Comparison of ENCODE assay signal across 8 cellular contexts in the genomic region with DNA sequence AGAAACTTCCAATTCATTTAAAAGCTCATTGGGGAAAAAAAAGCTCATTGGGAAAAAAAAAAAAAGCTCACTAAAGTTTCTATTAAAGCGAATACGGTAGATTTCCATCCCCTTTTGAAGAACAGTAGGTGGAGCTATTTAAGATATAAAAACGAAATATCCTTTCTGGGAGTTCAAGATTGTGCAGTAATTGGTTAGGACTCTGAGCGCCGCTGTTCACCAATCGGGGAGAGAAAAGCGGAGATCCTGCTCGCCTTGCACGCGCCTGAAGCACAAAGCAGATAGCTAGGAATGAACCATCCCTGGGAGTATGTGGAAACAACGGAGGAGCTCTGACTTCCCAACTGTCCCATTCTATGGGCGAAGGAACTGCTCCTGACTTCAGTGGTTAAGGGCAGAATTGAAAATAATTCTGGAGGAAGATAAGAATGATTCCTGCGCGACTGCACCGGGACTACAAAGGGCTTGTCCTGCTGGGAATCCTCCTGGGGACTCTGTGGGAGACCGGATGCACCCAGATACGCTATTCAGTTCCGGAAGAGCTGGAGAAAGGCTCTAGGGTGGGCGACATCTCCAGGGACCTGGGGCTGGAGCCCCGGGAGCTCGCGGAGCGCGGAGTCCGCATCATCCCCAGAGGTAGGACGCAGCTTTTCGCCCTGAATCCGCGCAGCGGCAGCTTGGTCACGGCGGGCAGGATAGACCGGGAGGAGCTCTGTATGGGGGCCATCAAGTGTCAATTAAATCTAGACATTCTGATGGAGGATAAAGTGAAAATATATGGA. TPM values are rescaled to one million over a fixed set of nuclear protein-coding genes. Genes with fewer than 3 reads are reported as not detected.
A peak's percentile ranks its signal among the peaks of the same experiment; 100 is the strongest.
DNase-seq lines count a peak whose midpoint lies in the region; ATAC-seq, FAIRE-seq and TF ChIP-seq lines count a peak whose summit lies in the region.

PCDHGA12 (plus strand) TSS at position 176 of the 782 bp plus-strand sequence; CDS start at position 429, 253 bp downstream.

- peak within 1 kb of the TSS; percentile 77 for H3K27ac Mint-ChIP-seq in activated T-cell treated with anti-CD3 and anti-CD28 coated beads, Interleukin-2, amount 50 U/mL, for 72 hours

- peak; percentile 80 for DNase-seq in 8988T
- peak; percentile 69 for DNase-seq in GM18507 (ENCODE audit: extremely low spot score, insufficient read length, low read depth)
- DNase-seq in activated T-cell treated with anti-CD3 and anti-CD28 coated beads, Interleukin-2, amount 50 U/mL, for 72 hours = peak in 1 of 2 donors; percentile 55
- peak in 4 of 5 donors; percentile 56 to 77 (median 65) for DNase-seq in heart left ventricle
- peak; percentile 42 for DNase-seq in stimulated activated CD8-positive, alpha-beta memory T cell treated with anti-CD3 and anti-CD28 coated beads, Interleukin-4, amount 100 ng/mL, for 48 hours
- no peak for DNase-seq in activated CD8-positive, alpha-beta memory T cell treated with anti-CD3 and anti-CD28 coated beads for 24 hours
- DNase-seq in NCI-H82 (lab: John Stamatoyannopoulos, UW) = no peak

- 21 to 35% (median 28%) methylated on average over 33 of the region's 33 CpGs for WGBS in heart left ventricle, 4 donors

- peak within 1 kb of the TSS in 8 of 12 donors; percentile 10 to 67 (median 40) for H3K27ac ChIP-seq in heart left ventricle

- peaks cover 68% of the 10 kb centered on the region for H3K27me3 Mint-ChIP-seq in activated T-cell treated with anti-CD3 and anti-CD28 coated beads, Interleukin-2, amount 50 U/mL, for 72 hours (ENCODE audit: low read depth)

- peak; percentile 34 to 73 (median 55) for TF ChIP-seq CTCF in heart left ventricle (IDR thresholded peaks at IDR 0.05)

- no peak for TF ChIP-seq POLR2A in heart left ventricle (IDR thresholded peaks at IDR 0.05)

- ATAC-seq in HG03103 (IDR thresholded peaks at IDR 0.05; ENCODE audit: low read depth, unreplicated experiment) (peak; percentile 80), heart left ventricle (peak; percentile 67 to 94 (median 86))
- ATAC-seq in activated T-cell treated with anti-CD3 and anti-CD28 coated beads, Interleukin-2, amount 50 U/mL, for 72 hours (replicated peaks in 1 of 2) = peak; percentile 53 to 78

- peaks cover 13 to 23% of the 10 kb centered on the region in 2 donors for H3K36me3 Mint-ChIP-seq in activated T-cell treated with anti-CD3 and anti-CD28 coated beads, Interleukin-2, amount 50 U/mL, for 72 hours (ENCODE audit: insufficient read depth in 2 of 2)

- H3K9me3 Mint-ChIP-seq in activated T-cell treated with anti-CD3 and anti-CD28 coated beads, Interleukin-2, amount 50 U/mL, for 72 hours = peaks cover 9 to 10% of the 10 kb centered on the region in 2 donors

- H3K4me1 Mint-ChIP-seq in activated T-cell treated with anti-CD3 and anti-CD28 coated beads, Interleukin-2, amount 50 U/mL, for 72 hours (ENCODE audit: low read depth) = peaks cover 21% of the 10 kb centered on the region

- intact Hi-C loops in heart left ventricle (cut with DNase I) = loop anchor here in 5 of 10 donors (1.0 to 5.0 kb wide), 4 partner anchors 94 to 132 kb away; no protein-coding TSS in a partner anchor

- peak within 1 kb of the TSS; percentile 84 to 87 for H3K4me3 Mint-ChIP-seq in activated T-cell treated with anti-CD3 and anti-CD28 coated beads, Interleukin-2, amount 50 U/mL, for 72 hours

- H3K9me3 ChIP-seq in heart left ventricle = peaks cover 0 to 99% (median 45%) of the 10 kb centered on the region in 12 donors

- peaks cover 0 to 33% (median 0%) of the 10 kb centered on the region in 9 donors for H3K36me3 ChIP-seq in heart left ventricle

- FAIRE-seq in GM18507 (lab: Jason Lieb, UNC) = peak; percentile 89

- peak within 1 kb of the TSS in 11 of 12 donors; percentile 19 to 58 (median 42) for H3K4me3 ChIP-seq in heart left ventricle

- peaks cover 0 to 16% (median 0%) of the 10 kb centered on the region in 12 donors for H3K4me1 ChIP-seq in heart left ventricle

- H3K27me3 ChIP-seq in heart left ventricle = peaks cover 0 to 52% (median 0%) of the 10 kb centered on the region in 9 donors

RNA-seq across cellular contexts. Expression of gene PCDHGA12, which starts in this region (rescaled TPM):
- under 1 TPM; 0.12 to 0.17 TPM for total RNA-seq in activated T-cell treated with anti-CD3 and anti-CD28 coated beads, Interleukin-2, amount 50 U/mL, for 72 hours
- 10 to 100 TPM in 1 of 9 donors, 1 to 10 TPM in 8; 3.2 to 15.5 (median 7.3) TPM for total RNA-seq in heart left ventricle
- 1 to 10 TPM; 3.2 to 5.0 TPM for polyA plus RNA-seq in heart left ventricle

Comparison
In these comparisons a context has a peak if more than half of its experiments do, and no peak if none do; other contexts are left out.
1. Peak in ATAC-seq in activated T-cell treated with anti-CD3 and anti-CD28 coated beads, Interleukin-2, amount 50 U/mL, for 72 hours; RNA of the gene not detected or under 1 TPM.
2. DNase-seq: peak in 8988T (single experiment), GM18507 (single experiment), heart left ventricle (4 of 5) and stimulated activated CD8-positive, alpha-beta memory T cell treated with anti-CD3 and anti-CD28 coated beads, Interleukin-4, amount 100 ng/mL, for 48 hours (single experiment); none in activated CD8-positive, alpha-beta memory T cell treated with anti-CD3 and anti-CD28 coated beads for 24 hours (single experiment) and NCI-H82 (single experiment).
3. Peak in every context shown above with its lines, with median percentiles within 50 percentile points of each other: ATAC-seq.